24 cellular contexts compared by ENCODE assay signal in genomic region chr4:94226763-94227162, GRCh38. TPM values are rescaled to one million over a fixed set of nuclear protein-coding genes. Genes with fewer than 3 reads are reported as not detected.
DNase-seq lines count a peak whose midpoint lies in the region; ATAC-seq, FAIRE-seq and TF ChIP-seq lines count a peak whose summit lies in the region.
"Had no signal": no experiment of that assay in that cellular context is flagged by ENCODE, and none has a peak within 500 bp of the region (broad histone marks: within the 10 kb centered on the region; RNA-seq: fewer than 3 reads in every experiment).

No MANE protein-coding gene starts in this region.

- TF ChIP-seq EP300 in K562 (IDR thresholded peaks at IDR 0.05; ENCODE audit: low read length), result no peak

- DNase-seq in activated CD4-positive, alpha-beta T cell treated with anti-CD3 and anti-CD28 coated beads, Interleukin-2, amount 10 ng/mL, durations not matched to agents 24 days and 14 days, result no peak
- DNase-seq in activated CD4-positive, alpha-beta T cell treated with anti-CD3 and anti-CD28 coated beads for 1 hour, result no peak
- no peak for DNase-seq in natural killer cell
- DNase-seq in natural killer cell treated with Interleukin-12 subunit alpha and Interleukin-12 subunit beta and Interleukin-15 and Interleukin-18, amount 100 ng/mL, for 72 hours (ENCODE audit: low spot score), result no peak
- no peak for DNase-seq in K562 (ENCODE audit: extremely low read depth in 1 of 4, low spot score in 3 of 4)
- DNase-seq in memory B cell (ENCODE audit: low spot score in 2 of 2), result no peak
- no peak for DNase-seq in NCI-H1930 (lab: John Stamatoyannopoulos, UW)
- DNase-seq in cerebellar cortex (ENCODE audit: low spot score), result no peak
- DNase-seq: AML-193; Caco-2; Calu3; CD4-positive, alpha-beta T cell; CD8-positive, alpha-beta T cell; DMS79 treated with DMSO at 0.1 percent for 48 hours; GF-D8 had no signal

- H3K27me3 Mint-ChIP-seq in activated CD4-positive, alpha-beta T cell treated with anti-CD3 and anti-CD28 coated beads, Interleukin-2, amount 10 ng/mL, durations not matched to agents 24 days and 14 days, result no peaks in the 10 kb centered on the region
- no peaks in the 10 kb centered on the region for H3K27me3 Mint-ChIP-seq in natural killer cell (ENCODE audit: low read depth in 2 of 2)
- no peaks in the 10 kb centered on the region for H3K27me3 Mint-ChIP-seq in natural killer cell treated with Interleukin-12 subunit alpha and Interleukin-12 subunit beta and Interleukin-15 and Interleukin-18, amount 100 ng/mL, for 72 hours
- H3K27me3 Mint-ChIP-seq in memory B cell, result no peaks in the 10 kb centered on the region
- H3K27me3 Mint-ChIP-seq: B cell; CD4-positive, alpha-beta T cell had no signal

- peak overlapping the region; percentile 2 for H3K27ac Mint-ChIP-seq in activated CD4-positive, alpha-beta T cell treated with anti-CD3 and anti-CD28 coated beads, Interleukin-2, amount 10 ng/mL, durations not matched to agents 24 days and 14 days
- H3K27ac Mint-ChIP-seq in natural killer cell, result peak overlapping the region; percentile 3 to 36
- H3K27ac Mint-ChIP-seq in natural killer cell treated with Interleukin-12 subunit alpha and Interleukin-12 subunit beta and Interleukin-15 and Interleukin-18, amount 100 ng/mL, for 72 hours, result peak overlapping the region in 1 of 2 donors; percentile 2
- peak overlapping the region; percentile 2 for H3K27ac Mint-ChIP-seq in memory B cell
- H3K27ac Mint-ChIP-seq: B cell; CD4-positive, alpha-beta T cell; CD8-positive, alpha-beta T cell had no signal

- in situ Hi-C loops in K562 (cut with MboI), result no loop called here

- no peaks in the 10 kb centered on the region for H3K9me1 ChIP-seq in K562 (ENCODE audit: control insufficient read depth, insufficient read depth, low read length)

- no peak overlapping the region for H3K4me3 ChIP-seq in K562
- H3K4me3 ChIP-seq: A549; BLaER1 treated with 17β-estradiol and CSF1 and Interleukin-3, amounts not matched to agents 10 nM and 100 nM had no signal

- BruUV-seq in K562 (replicated peaks; lab: Mats Ljungman, UMichigan), result no TSS peak

- no peak overlapping the region for H3K4me2 ChIP-seq in K562 (ENCODE audit: insufficient read depth, low read length)
- H3K4me2 ChIP-seq: A549; BLaER1 treated with 17β-estradiol and CSF1 and Interleukin-3, amounts not matched to agents 10 nM and 100 nM had no signal

- H3K27me3 ChIP-seq in K562 (ENCODE audit: control insufficient read depth in 2 of 2, insufficient read depth in 2 of 2, low read length in 2 of 2), result no peaks in the 10 kb centered on the region
- H3K27me3 ChIP-seq: BLaER1 treated with 17β-estradiol and CSF1 and Interleukin-3, amounts not matched to agents 10 nM and 100 nM had no signal

- H3K4me1 Mint-ChIP-seq in activated CD4-positive, alpha-beta T cell treated with anti-CD3 and anti-CD28 coated beads, Interleukin-2, amount 10 ng/mL, durations not matched to agents 24 days and 14 days, result peaks cover 8% of the 10 kb centered on the region
- H3K4me1 Mint-ChIP-seq in natural killer cell (peaks cover 22 to 31% of the 10 kb centered on the region in 2 donors), memory B cell (peaks cover 22% of the 10 kb centered on the region)
- H3K4me1 Mint-ChIP-seq in natural killer cell treated with Interleukin-12 subunit alpha and Interleukin-12 subunit beta and Interleukin-15 and Interleukin-18, amount 100 ng/mL, for 72 hours (ENCODE audit: low read depth in 2 of 2), result peaks cover 14 to 27% of the 10 kb centered on the region in 2 donors

- H3K27ac ChIP-seq in K562 (ENCODE audit: extremely low read depth, low read depth, low read length), result no peak overlapping the region
- H3K27ac ChIP-seq: 22Rv1; A549; BLaER1 treated with 17β-estradiol and CSF1 and Interleukin-3, amounts not matched to agents 10 nM and 100 nM; C4-2B had no signal

- no peak for TF ChIP-seq RAD21 in K562 (CRISPR knock-in tag; conservative IDR thresholded peaks at IDR 0.05 in 1 of 2, IDR thresholded peaks at IDR 0.05 in 1 of 2)

- no peak for TF ChIP-seq POLR2A in K562 (conservative IDR thresholded peaks at IDR 0.05)

- TF ChIP-seq CTCF in natural killer cell (IDR thresholded peaks at IDR 0.05) (no peak), K562 (IDR thresholded peaks at IDR 0.05 in 2 of 3, conservative IDR thresholded peaks at IDR 0.05 in 1 of 3; ENCODE audit: insufficient read depth in 2 of 3, low read depth in 1 of 3, low read length in 3 of 3) (no peak)

- CTCF ChIA-PET in K562 (lab: Yijun Ruan, JAX; ENCODE audit: low intra/inter-chr PET ratio), result no interaction called here

- H3K36me3 ChIP-seq in K562 (ENCODE audit: control insufficient read depth, insufficient read depth, low read length), result peaks cover 57% of the 10 kb centered on the region; the same call in 2 of the 3 replicates

- no peaks in the 10 kb centered on the region for H4K20me1 ChIP-seq in K562 (replicated peaks; ENCODE audit: control insufficient read depth, insufficient read depth, low read length)

- H3K9me3 ChIP-seq in K562 (replicated peaks; ENCODE audit: control insufficient read depth, insufficient read depth, low read depth, low read length), result no peaks in the 10 kb centered on the region
- H3K9me3 ChIP-seq: A549; BLaER1 treated with 17β-estradiol and CSF1 and Interleukin-3, amounts not matched to agents 10 nM and 100 nM; Caco-2 had no signal

- FAIRE-seq in K562 (lab: Jason Lieb, UNC), result no peak
- FAIRE-seq: D721Med, G401.6, GM12891, GM19239 had no signal

- intact Hi-C loops in activated CD4-positive, alpha-beta T cell treated with anti-CD3 and anti-CD28 coated beads, Interleukin-2, amount 10 ng/mL, durations not matched to agents 24 days and 14 days (cut with micrococcal nuclease), result no loop called here
- intact Hi-C loops in natural killer cell (cut with micrococcal nuclease), result no loop called here
- intact Hi-C loops in K562 (cut with micrococcal nuclease), result no loop called here

- H3K9ac ChIP-seq in K562 (ENCODE audit: insufficient read depth in 1 of 2, low read depth in 2 of 2, low read length in 2 of 2), result no peak overlapping the region
- H3K9ac ChIP-seq: BLaER1 treated with 17β-estradiol and CSF1 and Interleukin-3, amounts not matched to agents 10 nM and 100 nM had no signal

- POLR2A ChIA-PET in K562 (lab: Yijun Ruan, JAX), result no interaction called here

- peaks cover 2 to 3% of the 10 kb centered on the region in 2 experiments; a peak in 1 of 5 replicates for H3K4me1 ChIP-seq in K562 (replicated peaks in 1 of 2; ENCODE audit: control insufficient read depth in 2 of 2, insufficient read depth in 2 of 2, low read length in 2 of 2)
- H3K4me1 ChIP-seq: A549, Caco-2 had no signal

- H3K9me3 Mint-ChIP-seq in activated CD4-positive, alpha-beta T cell treated with anti-CD3 and anti-CD28 coated beads, Interleukin-2, amount 10 ng/mL, durations not matched to agents 24 days and 14 days, result no peaks in the 10 kb centered on the region
- H3K9me3 Mint-ChIP-seq in natural killer cell (no peaks in the 10 kb centered on the region), memory B cell (no peaks in the 10 kb centered on the region)
- H3K9me3 Mint-ChIP-seq in natural killer cell treated with Interleukin-12 subunit alpha and Interleukin-12 subunit beta and Interleukin-15 and Interleukin-18, amount 100 ng/mL, for 72 hours, result no peaks in the 10 kb centered on the region
- H3K9me3 Mint-ChIP-seq: CD4-positive, alpha-beta T cell; CD8-positive, alpha-beta T cell had no signal

- no peak overlapping the region for H2AFZ ChIP-seq in K562 (ENCODE audit: low read depth, low read length)

- peaks cover 37% of the 10 kb centered on the region for H3K79me2 ChIP-seq in K562 (ENCODE audit: control insufficient read depth, insufficient read depth, low read length)

- 100% methylated on average over 3 of the region's 4 CpGs for WGBS in K562 (ENCODE audit: insufficient coverage, low coverage, missing lambda C conversion rate)

- H3K4me3 Mint-ChIP-seq in activated CD4-positive, alpha-beta T cell treated with anti-CD3 and anti-CD28 coated beads, Interleukin-2, amount 10 ng/mL, durations not matched to agents 24 days and 14 days, result no peak overlapping the region
- no peak overlapping the region for H3K4me3 Mint-ChIP-seq in natural killer cell
- no peak overlapping the region for H3K4me3 Mint-ChIP-seq in natural killer cell treated with Interleukin-12 subunit alpha and Interleukin-12 subunit beta and Interleukin-15 and Interleukin-18, amount 100 ng/mL, for 72 hours
- no peak overlapping the region for H3K4me3 Mint-ChIP-seq in memory B cell
- H3K4me3 Mint-ChIP-seq: B cell; CD4-positive, alpha-beta T cell; CD8-positive, alpha-beta T cell had no signal

- peaks cover 35% of the 10 kb centered on the region for H3K36me3 Mint-ChIP-seq in activated CD4-positive, alpha-beta T cell treated with anti-CD3 and anti-CD28 coated beads, Interleukin-2, amount 10 ng/mL, durations not matched to agents 24 days and 14 days (ENCODE audit: low read depth)
- H3K36me3 Mint-ChIP-seq in natural killer cell (no peaks in the 10 kb centered on the region), memory B cell (peaks cover 28% of the 10 kb centered on the region)
- peaks cover 10% of the 10 kb centered on the region for H3K36me3 Mint-ChIP-seq in natural killer cell treated with Interleukin-12 subunit alpha and Interleukin-12 subunit beta and Interleukin-15 and Interleukin-18, amount 100 ng/mL, for 72 hours

- ATAC-seq in natural killer cell (no peak), K562 (no peak), memory B cell (ENCODE audit: low read depth) (no peak)
- ATAC-seq in natural killer cell treated with Interleukin-12 subunit alpha and Interleukin-12 subunit beta and Interleukin-15 and Interleukin-18, amount 100 ng/mL, for 72 hours, result no peak
- ATAC-seq: A549; CD8-positive, alpha-beta T cell had no signal

RNA-seq across cellular contexts. Expression of gene SMARCAD1, which starts 19.1 kb away (rescaled TPM):
- total RNA-seq in activated CD4-positive, alpha-beta T cell treated with anti-CD3 and anti-CD28 coated beads, Interleukin-2, amount 10 ng/mL, durations not matched to agents 24 days and 14 days, result 45.6 and 45.7 TPM in 2 replicates
- total RNA-seq in natural killer cell, result 10 to 100 TPM; 15.5 to 20.3 (median 15.9) TPM
- total RNA-seq in natural killer cell treated with Interleukin-12 subunit alpha and Interleukin-12 subunit beta and Interleukin-15 and Interleukin-18, amount 100 ng/mL, for 72 hours, result 10 to 100 TPM; 28.0 to 33.3 TPM
- 29.6 and 109 TPM in 2 replicates for total RNA-seq in K562 (2011; cell fraction: chromatin; rRNA removed; ENCODE audit: low replicate concordance)
- 10.7 and 17.6 TPM in 2 replicates for total RNA-seq in K562 (2011; cell fraction: nucleolus; rRNA removed)
- 28.3 and 32.7 TPM in 2 replicates for total RNA-seq in K562 (2011; cell fraction: nucleoplasm; rRNA removed)
- total RNA-seq in K562 (2014; rRNA removed), result 24.3 and 26.0 TPM in 2 replicates
- total RNA-seq in K562 (2014; rRNA removed; fragmentation: Illumina TruSeq; extraction: Trizol), result 52.2 and 58.5 TPM in 2 replicates
- 37.4 and 41.0 TPM in 2 replicates for total RNA-seq in K562 (2015; rRNA removed; fragmentation: Illumina TruSeq; extraction: Trizol)
- total RNA-seq in K562 (2021), result 33.9 and 34.6 TPM in 2 replicates
- 29.7 and 43.6 TPM in 2 replicates for polyA plus RNA-seq in K562 (2011; rRNA removed)
- 5.8 and 13.2 TPM in 2 replicates for polyA plus RNA-seq in K562 (2011; cell fraction: cytosol; rRNA removed)
- polyA plus RNA-seq in K562 (2011; cell fraction: nucleus; rRNA removed), result 41.0 and 54.1 TPM in 2 replicates
- polyA plus RNA-seq in K562 (2012), result 18.0 and 19.7 TPM in 2 replicates
- 34.6 and 39.3 TPM in 2 replicates for polyA plus RNA-seq in K562 (2014; fragmentation: Illumina TruSeq; extraction: Trizol)
- polyA plus RNA-seq in K562 (2014; fragmentation: Nextera tagmentation; extraction: Ambion mirVana), result 10 to 100 TPM; 11.2 to 20.1 TPM
- 23.9 and 24.8 TPM in 2 replicates for polyA plus RNA-seq in K562 (2014; rRNA removed)
- 83.1 and 84.7 TPM in 2 replicates for polyA minus RNA-seq in K562 (2011; rRNA and poly(A)+ RNA removed)
- 13.7 and 22.9 TPM in 2 replicates for polyA minus RNA-seq in K562 (2011; cell fraction: cytosol; rRNA and poly(A)+ RNA removed)
- 50.9 and 77.9 TPM in 2 replicates for polyA minus RNA-seq in K562 (2011; cell fraction: nucleus; rRNA and poly(A)+ RNA removed)
